Comparison of ENCODE assay signal across 19 cellular contexts in the genomic region with DNA sequence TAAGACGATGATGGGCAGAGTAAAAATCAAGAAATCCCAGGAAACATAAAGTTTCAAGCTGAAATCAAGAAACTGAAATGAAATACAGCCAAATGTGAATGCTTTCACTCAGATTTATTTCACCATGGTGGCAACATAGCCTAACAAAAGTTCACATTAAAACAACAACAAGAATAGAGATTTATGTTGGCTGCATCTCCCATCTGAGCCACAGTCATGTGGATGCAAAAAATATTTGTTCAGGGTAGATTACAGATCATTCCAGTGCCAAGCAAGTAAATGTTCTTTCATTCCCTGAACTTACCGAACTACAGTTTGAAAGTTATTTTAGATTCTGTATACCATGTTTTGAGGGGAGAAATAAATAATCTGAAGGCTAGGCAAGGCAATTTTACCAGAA.
"Had no signal": no experiment of that assay in that cellular context is flagged by ENCODE, and none has a peak within 500 bp of the region (broad histone marks: within the 10 kb centered on the region; RNA-seq: fewer than 3 reads in every experiment).

No MANE protein-coding gene starts in this region.

- H3K4me3 ChIP-seq: hepatocyte, mucosa of descending colon, neural progenitor cell, ovary, psoas muscle, right lobe of liver, spleen, thyroid gland had no signal

- DNase-seq: activated CD4-positive, alpha-beta T cell treated with anti-CD3 and anti-CD28 coated beads, Interleukin-2, amount 50 U/mL, for 48 hours; activated gamma-delta T cell treated with Interleukin-2 at 50 U/mL for 16 hours; activated naive CD8-positive, alpha-beta T cell treated with anti-CD3 and anti-CD28 coated beads, Interleukin-2, amount 10 ng/mL, durations not matched to agents 7 days and 5 days; anterior cingulate cortex; erythroblast; foreskin fibroblast; mesenchymal stem cell; mucosa of descending colon; naive B cell; ovary; psoas muscle; right lobe of liver; spleen; stimulated activated naive B cell treated with anti-CD40 and anti-IgM and Interleukin-4, amounts not matched to agents 10 μg/mL and 1 μg/mL and 100 μg/mL, for 72 hours; SW 1271; T-helper 2 cell; thyroid gland had no signal

- H3K27ac ChIP-seq: hepatocyte, neural progenitor cell, ovary, psoas muscle, right lobe of liver, spleen, thyroid gland had no signal
